Comparison of ENCODE assay signal across 10 cellular contexts in genomic region chr15:62495670-62496328, GRCh38.
DNase-seq lines count a peak whose midpoint lies in the region; ATAC-seq and TF ChIP-seq lines count a peak whose summit lies in the region.
"Had no signal": no experiment of that assay in that cellular context is flagged by ENCODE, and none has a peak within 500 bp of the region (broad histone marks: within the 10 kb centered on the region; RNA-seq: fewer than 3 reads in every experiment).

No MANE protein-coding gene starts in this region.

- no peak for TF ChIP-seq POLR2A in tibial nerve (IDR thresholded peaks at IDR 0.05)

- WGBS in lung, 2 donors = 67 to 87% methylated on average over 5 of the region's 5 CpGs
- 57 to 60% methylated on average over 5 of the region's 5 CpGs for WGBS in tibial nerve, 2 donors

- in situ Hi-C loops in ACHN (cut with HindIII; ENCODE audit: low pct_ligation_motif_present, low pct_unique_long_range_greater_than_20kb, low sequenced_read_pairs) = no loop called here

- H3K4me1 ChIP-seq in lung (ENCODE audit: control insufficient read depth in 2 of 2, insufficient read depth in 2 of 2, low read length in 2 of 2) (peaks cover 0 to 12% of the 10 kb centered on the region in 2 donors), tibial nerve (peaks cover 0 to 57% (median 6%) of the 10 kb centered on the region in 4 donors)

- H3K9me3 ChIP-seq in MG63 = no peaks in the 10 kb centered on the region
- no peaks in the 10 kb centered on the region for H3K9me3 ChIP-seq in lung (ENCODE audit: control insufficient read depth in 2 of 2, insufficient read depth in 1 of 2, low read length in 1 of 2)
- H3K9me3 ChIP-seq in tibial nerve = no peaks in the 10 kb centered on the region
- H3K9me3 ChIP-seq: SJSA1 had no signal

- TF ChIP-seq EP300 in tibial nerve (IDR thresholded peaks at IDR 0.05) = no peak

- H3K27ac ChIP-seq in cingulate gyrus (ENCODE audit: low read depth, low read length) (peak overlapping the region; percentile 29), lung (ENCODE audit: low read depth in 1 of 2, low read length in 1 of 2) (peak overlapping the region in 1 of 2 donors; percentile 30), tibial nerve (peak overlapping the region in 3 of 4 donors; percentile 15 to 62 (median 57))
- H3K27ac ChIP-seq: SJSA1 had no signal

- ATAC-seq in lung (ENCODE audit: insufficient read depth, low FRiP score) = peak; percentile 81

- H3K27me3 ChIP-seq in MG63 (no peaks in the 10 kb centered on the region), lung (ENCODE audit: control insufficient read depth, insufficient read depth) (no peaks in the 10 kb centered on the region), tibial nerve (no peaks in the 10 kb centered on the region)
- H3K27me3 ChIP-seq: SJSA1 had no signal

- peak; percentile 80 for DNase-seq in MG63
- DNase-seq in lung (ENCODE audit: low spot score) = no peak
- DNase-seq in tibial nerve (ENCODE audit: low spot score in 2 of 2) = peak in 1 of 2 donors; percentile 32
- DNase-seq in MV-4-11 (lab: John Stamatoyannopoulos, UW) = no peak
- no peak for DNase-seq in cerebellum (ENCODE audit: low spot score)
- no peak for DNase-seq in ACHN
- no peak for DNase-seq in epidermal melanocyte (ENCODE audit: insufficient read length, low spot score)
- DNase-seq: stimulated activated naive CD4-positive, alpha-beta T cell had no signal

- H3K4me3 ChIP-seq in MG63 = no peak overlapping the region
- H3K4me3 ChIP-seq in lung = no peak overlapping the region
- no peak overlapping the region for H3K4me3 ChIP-seq in tibial nerve
- H3K4me3 ChIP-seq: SJSA1 had no signal

- H3K36me3 ChIP-seq in MG63 = no peaks in the 10 kb centered on the region
- no peaks in the 10 kb centered on the region for H3K36me3 ChIP-seq in lung (ENCODE audit: control insufficient read depth in 2 of 2, insufficient read depth in 2 of 2, low read length in 2 of 2)
- no peaks in the 10 kb centered on the region for H3K36me3 ChIP-seq in tibial nerve
- H3K36me3 ChIP-seq: SJSA1 had no signal

- no peak for TF ChIP-seq CTCF in lung (IDR thresholded peaks at IDR 0.05; ENCODE audit: control extremely low read depth, extremely low read depth)
- TF ChIP-seq CTCF in tibial nerve (IDR thresholded peaks at IDR 0.05) = no peak
